Comparison of ENCODE assay signal across 11 cellular contexts in the genomic region with DNA sequence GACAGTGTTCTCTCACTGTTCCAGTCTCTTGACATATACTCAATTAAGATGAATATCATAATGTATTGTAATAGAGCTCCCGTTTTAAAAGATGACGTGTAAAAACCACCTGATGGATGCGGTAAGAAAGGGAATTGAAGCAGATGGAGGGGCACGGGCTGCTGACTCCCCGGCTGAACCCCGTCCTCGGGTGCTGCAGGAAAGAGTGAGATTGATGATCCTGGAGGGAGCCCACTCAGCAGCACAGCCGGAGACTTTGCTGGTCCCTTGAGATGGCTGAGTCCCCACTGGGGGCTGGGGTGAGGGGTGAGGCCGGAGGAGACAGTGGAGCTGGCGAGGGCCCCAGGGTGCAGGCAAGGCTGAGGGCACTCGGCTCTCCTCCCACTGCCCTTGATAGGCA.
DNase-seq lines count a peak whose midpoint lies in the region; ATAC-seq and TF ChIP-seq lines count a peak whose summit lies in the region.
"Had no signal": no experiment of that assay in that cellular context is flagged by ENCODE, and none has a peak within 500 bp of the region (broad histone marks: within the 10 kb centered on the region; RNA-seq: fewer than 3 reads in every experiment).

No MANE protein-coding gene starts in this region.

- H3K4me3 ChIP-seq in smooth muscle cell (no peak overlapping the region), vagina (no peak overlapping the region)
- H3K4me3 ChIP-seq: lower lobe of right lung, prostate gland, suprapubic skin had no signal

- CTCF ChIA-PET in activated CD8-positive, alpha-beta memory T cell treated with anti-CD3 and anti-CD28 coated beads, Interleukin-2, amount 10 ng/mL, durations not matched to agents 7 days and 5 days (lab: Charles Lee): interaction anchor here (0.9 to 2.6 kb wide), 6 partner anchors 12 to 131 kb away, joined by 3 to 10 read pairs (median 5); no protein-coding TSS in a partner anchor
- CTCF ChIA-PET in RWPE1 (lab: Yijun Ruan, JAX): interaction anchor here (0.7 kb wide), 1 partner anchor 633 kb away, joined by 4 read pairs; a partner anchor contains a TSS

- no peaks in the 10 kb centered on the region for H4K20me1 ChIP-seq in smooth muscle cell (ENCODE audit: low read depth)

- no peaks in the 10 kb centered on the region for H3K9me3 Mint-ChIP-seq in activated CD8-positive, alpha-beta memory T cell treated with anti-CD3 and anti-CD28 coated beads, Interleukin-2, amount 10 ng/mL, durations not matched to agents 7 days and 5 days (ENCODE audit: low read depth)
- H3K9me3 Mint-ChIP-seq in dendritic cell treated with granulocyte-macrophage colony-stimulating factor and Interleukin-4, amounts not matched to agents 40 ng/mL and 50 ng/mL, for 4 days: no peaks in the 10 kb centered on the region

- peaks cover 3% of the 10 kb centered on the region for H3K79me2 ChIP-seq in smooth muscle cell (ENCODE audit: low read depth)

- H3K27me3 Mint-ChIP-seq in activated CD8-positive, alpha-beta memory T cell treated with anti-CD3 and anti-CD28 coated beads, Interleukin-2, amount 10 ng/mL, durations not matched to agents 7 days and 5 days: no peaks in the 10 kb centered on the region
- peaks cover 3% of the 10 kb centered on the region for H3K27me3 Mint-ChIP-seq in dendritic cell treated with granulocyte-macrophage colony-stimulating factor and Interleukin-4, amounts not matched to agents 40 ng/mL and 50 ng/mL, for 4 days

- peak overlapping the region; percentile 63 for H3K4me2 ChIP-seq in smooth muscle cell

- no peak for DNase-seq in activated CD8-positive, alpha-beta memory T cell treated with anti-CD3 and anti-CD28 coated beads, Interleukin-2, amount 10 ng/mL, durations not matched to agents 7 days and 5 days
- no peak for DNase-seq in activated CD8-positive, alpha-beta memory T cell treated with anti-CD3 and anti-CD28 coated beads, Interleukin-2, amount 50 U/mL, for 4 hours
- DNase-seq in RWPE1 (ENCODE audit: low spot score) (no peak), smooth muscle cell (lab: John Stamatoyannopoulos, UW; ENCODE audit: unreplicated experiment) (no peak), vagina (ENCODE audit: extremely low spot score in 2 of 2) (no peak), epidermal melanocyte (ENCODE audit: insufficient read length, low spot score) (no peak), kidney tubule cell (ENCODE audit: low spot score) (no peak)
- DNase-seq: lower lobe of right lung had no signal

- peaks cover 37% of the 10 kb centered on the region for H3K36me3 Mint-ChIP-seq in activated CD8-positive, alpha-beta memory T cell treated with anti-CD3 and anti-CD28 coated beads, Interleukin-2, amount 10 ng/mL, durations not matched to agents 7 days and 5 days
- peaks cover 28% of the 10 kb centered on the region for H3K36me3 Mint-ChIP-seq in dendritic cell treated with granulocyte-macrophage colony-stimulating factor and Interleukin-4, amounts not matched to agents 40 ng/mL and 50 ng/mL, for 4 days (ENCODE audit: low read depth)

- no peak overlapping the region for H2AFZ ChIP-seq in smooth muscle cell (ENCODE audit: low read depth)

- TF ChIP-seq CTCF in RWPE1 (conservative IDR thresholded peaks at IDR 0.05; ENCODE audit: low read depth) (no peak), smooth muscle cell (IDR thresholded peaks at IDR 0.05; ENCODE audit: borderline replicate concordance, insufficient read depth, poor library complexity, severe bottlenecking) (no peak), vagina (IDR thresholded peaks at IDR 0.05) (no peak)

- peaks cover 80% of the 10 kb centered on the region for H3K4me1 Mint-ChIP-seq in activated CD8-positive, alpha-beta memory T cell treated with anti-CD3 and anti-CD28 coated beads, Interleukin-2, amount 10 ng/mL, durations not matched to agents 7 days and 5 days
- H3K4me1 Mint-ChIP-seq in dendritic cell treated with granulocyte-macrophage colony-stimulating factor and Interleukin-4, amounts not matched to agents 40 ng/mL and 50 ng/mL, for 4 days (ENCODE audit: low read depth): peaks cover 22% of the 10 kb centered on the region

- intact Hi-C loops in dendritic cell treated with granulocyte-macrophage colony-stimulating factor and Interleukin-4, amounts not matched to agents 40 ng/mL and 50 ng/mL, for 4 days (cut with micrococcal nuclease): no loop called here
- intact Hi-C loops in vagina (cut with DNase I): no loop called here

- H3K27me3 ChIP-seq in smooth muscle cell (ENCODE audit: low read depth) (no peaks in the 10 kb centered on the region), vagina (no peaks in the 10 kb centered on the region)
- H3K27me3 ChIP-seq: suprapubic skin had no signal

- H3K27ac ChIP-seq in RWPE1: peak overlapping the region; percentile 94
- peak overlapping the region; percentile 87 for H3K27ac ChIP-seq in smooth muscle cell (ENCODE audit: low read depth)
- H3K27ac ChIP-seq in vagina: no peak overlapping the region
- H3K27ac ChIP-seq: lower lobe of right lung, prostate gland, suprapubic skin had no signal

- H3K9ac ChIP-seq in smooth muscle cell (ENCODE audit: low read depth): peak overlapping the region; percentile 55

- H3F3A ChIP-seq in smooth muscle cell (ENCODE audit: low read depth): peaks cover 8% of the 10 kb centered on the region

- H3K4me1 ChIP-seq in smooth muscle cell (ENCODE audit: low read depth) (peaks cover 4% of the 10 kb centered on the region), vagina (peaks cover 17% of the 10 kb centered on the region)
- H3K4me1 ChIP-seq: prostate gland had no signal

- POLR2A ChIA-PET in RWPE1 (lab: Yijun Ruan, JAX; ENCODE audit: low non-redundant PET): no interaction called here

- no peak for TF ChIP-seq POLR2A in vagina (IDR thresholded peaks at IDR 0.05)

- H3K4me3 Mint-ChIP-seq in activated CD8-positive, alpha-beta memory T cell treated with anti-CD3 and anti-CD28 coated beads, Interleukin-2, amount 10 ng/mL, durations not matched to agents 7 days and 5 days: peak overlapping the region; percentile 68
- H3K4me3 Mint-ChIP-seq in dendritic cell treated with granulocyte-macrophage colony-stimulating factor and Interleukin-4, amounts not matched to agents 40 ng/mL and 50 ng/mL, for 4 days: no peak overlapping the region

- 89% methylated on average over 11 of the region's 11 CpGs for WGBS in smooth muscle cell (ENCODE audit: low lambda C conversion rate)

- H3K36me3 ChIP-seq in smooth muscle cell (ENCODE audit: low read depth): no peaks in the 10 kb centered on the region
- no peaks in the 10 kb centered on the region for H3K36me3 ChIP-seq in vagina
- H3K36me3 ChIP-seq: prostate gland, suprapubic skin had no signal

- ATAC-seq in activated CD8-positive, alpha-beta memory T cell treated with anti-CD3 and anti-CD28 coated beads, Interleukin-2, amount 10 ng/mL, durations not matched to agents 7 days and 5 days: no peak
- ATAC-seq: lower lobe of right lung had no signal

- peak overlapping the region; percentile 98 for H3K27ac Mint-ChIP-seq in activated CD8-positive, alpha-beta memory T cell treated with anti-CD3 and anti-CD28 coated beads, Interleukin-2, amount 10 ng/mL, durations not matched to agents 7 days and 5 days
- H3K27ac Mint-ChIP-seq in dendritic cell treated with granulocyte-macrophage colony-stimulating factor and Interleukin-4, amounts not matched to agents 40 ng/mL and 50 ng/mL, for 4 days: peak overlapping the region; percentile 45

- H3K9me3 ChIP-seq in smooth muscle cell (replicated peaks; ENCODE audit: low read depth) (no peaks in the 10 kb centered on the region), vagina (no peaks in the 10 kb centered on the region)
- H3K9me3 ChIP-seq: lower lobe of right lung, prostate gland, suprapubic skin had no signal
